In the genomic region with DNA sequence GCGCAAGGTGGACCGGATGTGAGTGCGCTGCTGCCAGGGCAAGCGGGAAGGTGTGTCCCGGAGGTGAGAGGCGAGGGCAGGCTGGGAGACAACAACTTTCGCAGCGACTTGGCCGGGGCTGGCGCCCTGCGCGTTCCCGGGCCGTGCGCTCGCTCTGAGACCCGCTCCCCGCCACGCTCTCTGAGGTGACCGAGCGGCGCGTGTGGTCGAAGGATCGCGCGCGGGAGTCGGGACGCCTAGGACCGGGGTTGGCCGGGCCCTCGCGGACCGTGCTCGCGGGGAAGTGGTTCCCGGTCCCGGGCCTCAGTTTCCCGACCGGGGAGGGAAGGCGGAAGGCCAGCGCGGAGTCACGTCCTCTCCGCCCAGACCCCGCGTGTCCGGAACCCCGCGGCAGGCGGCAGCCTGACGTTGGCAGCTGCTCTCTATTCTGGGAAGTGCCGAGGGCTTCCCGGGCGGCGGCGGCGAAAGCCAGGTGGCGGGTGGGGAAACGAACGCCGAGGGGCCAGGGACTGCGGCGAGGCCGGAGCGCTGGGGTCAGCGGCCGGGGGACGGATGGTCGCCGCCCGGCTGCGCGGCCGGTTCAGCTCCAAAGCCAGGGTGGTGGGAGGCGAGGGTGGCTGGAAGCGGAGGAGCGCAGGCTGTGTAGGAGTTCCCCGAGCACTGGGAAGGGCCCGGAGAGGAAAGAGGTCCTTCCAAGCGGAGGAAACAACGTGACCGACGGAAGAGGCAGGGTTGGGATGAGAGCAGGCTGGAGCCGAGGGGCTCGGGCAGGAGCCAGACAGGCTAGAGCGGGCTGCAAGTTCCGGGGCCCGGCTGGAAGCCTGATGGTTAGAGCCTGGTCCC, we compare ENCODE assay signal across 8 cellular contexts. TPM values are rescaled to one million over a fixed set of nuclear protein-coding genes. Genes with fewer than 3 reads are reported as not detected.
DNase-seq lines count a peak whose midpoint lies in the region; ATAC-seq and TF ChIP-seq lines count a peak whose summit lies in the region.

No MANE protein-coding gene starts in this region.

- peak; percentile 25 to 43 for DNase-seq in activated CD4-positive, alpha-beta T cell treated with anti-CD3 and anti-CD28 coated beads for 4 hours
- no peak for DNase-seq in activated CD4-positive, alpha-beta T cell treated with anti-CD3 and anti-CD28 coated beads, Interleukin-2, amount 50 U/mL, for 4 hours
- peak; percentile 40 for DNase-seq in cerebellar cortex (ENCODE audit: low spot score)
- DNase-seq in left lung = peak; percentile 63 to 87
- peak; percentile 5 to 55 for DNase-seq in stimulated activated effector memory CD8-positive, alpha-beta T cell treated with anti-CD3 and anti-CD28 coated beads, Interleukin-12 subunit alpha, Interleukin-12 subunit beta, amount 100 ng/mL, for 72 hours (ENCODE audit: low spot score in 2 of 2)
- DNase-seq in NCI-H1694 treated with DMSO at 0.1 percent for 48 hours (lab: John Stamatoyannopoulos, UW) = no peak

- H3K9me3 Mint-ChIP-seq in stimulated activated effector memory CD8-positive, alpha-beta T cell treated with anti-CD3 and anti-CD28 coated beads, Interleukin-12 subunit alpha, Interleukin-12 subunit beta, amount 100 ng/mL, for 72 hours = no peaks in the 10 kb centered on the region

- H3K4me3 ChIP-seq in left lung = peak overlapping the region; percentile 71 to 75

- H3K9me3 ChIP-seq in left lung = no peaks in the 10 kb centered on the region

- H3K27me3 ChIP-seq in left lung = peaks cover 0 to 54% of the 10 kb centered on the region in 2 donors

- no peaks in the 10 kb centered on the region for H3K36me3 Mint-ChIP-seq in stimulated activated effector memory CD8-positive, alpha-beta T cell treated with anti-CD3 and anti-CD28 coated beads, Interleukin-12 subunit alpha, Interleukin-12 subunit beta, amount 100 ng/mL, for 72 hours

- peak overlapping the region; percentile 79 to 86 for H3K27ac ChIP-seq in left lung

- H3K27ac Mint-ChIP-seq in stimulated activated effector memory CD8-positive, alpha-beta T cell treated with anti-CD3 and anti-CD28 coated beads, Interleukin-12 subunit alpha, Interleukin-12 subunit beta, amount 100 ng/mL, for 72 hours = no peak overlapping the region

- intact Hi-C loops in left lung (cut with DNase I) = no loop called here

- peaks cover 9% of the 10 kb centered on the region for H3K4me1 Mint-ChIP-seq in stimulated activated effector memory CD8-positive, alpha-beta T cell treated with anti-CD3 and anti-CD28 coated beads, Interleukin-12 subunit alpha, Interleukin-12 subunit beta, amount 100 ng/mL, for 72 hours

- H3K36me3 ChIP-seq in left lung = no peaks in the 10 kb centered on the region

- peak overlapping the region; percentile 76 for H3K4me3 Mint-ChIP-seq in stimulated activated effector memory CD8-positive, alpha-beta T cell treated with anti-CD3 and anti-CD28 coated beads, Interleukin-12 subunit alpha, Interleukin-12 subunit beta, amount 100 ng/mL, for 72 hours

- TF ChIP-seq CTCF in left lung (IDR thresholded peaks at IDR 0.05) = no peak

- peaks cover 0 to 27% of the 10 kb centered on the region in 2 donors for H3K4me1 ChIP-seq in left lung

- ATAC-seq in HG03432 (IDR thresholded peaks at IDR 0.05; ENCODE audit: unreplicated experiment) (peak; percentile 45), SK-N-SH treated with all-trans-retinoic acid at 6 μM for 48 hours (peak; percentile 41), left lung (peak; percentile 58)
- peak; percentile 71 for ATAC-seq in stimulated activated effector memory CD8-positive, alpha-beta T cell treated with anti-CD3 and anti-CD28 coated beads, Interleukin-12 subunit alpha, Interleukin-12 subunit beta, amount 100 ng/mL, for 72 hours

TF ChIP-seq in SK-N-SH treated with all-trans-retinoic acid at 6 μM for 48 hours, 23 proteins besides CTCF, POLR2A, EP300 and RAD21:
- TF ChIP-seq ZFP3 (CRISPR knock-in tag; IDR thresholded peaks at IDR 0.05) (peak; percentile 97), ZNF565 (CRISPR knock-in tag; conservative IDR thresholded peaks at IDR 0.05; ENCODE audit: low read depth) (no peak)

RNA-seq across cellular contexts. Expression of gene IGF2BP2, which starts 1.0 kb away (rescaled TPM):
- total RNA-seq in left lung = 10 to 100 TPM; 16.8 to 17.6 TPM

Comparison
In these comparisons a context has a peak if more than half of its experiments do, and no peak if none do; other contexts are left out.
1. DNase-seq: peak in activated CD4-positive, alpha-beta T cell treated with anti-CD3 and anti-CD28 coated beads for 4 hours (2 of 2), cerebellar cortex (single experiment), left lung (2 of 2) and stimulated activated effector memory CD8-positive, alpha-beta T cell treated with anti-CD3 and anti-CD28 coated beads, Interleukin-12 subunit alpha, Interleukin-12 subunit beta, amount 100 ng/mL, for 72 hours (2 of 2); none in activated CD4-positive, alpha-beta T cell treated with anti-CD3 and anti-CD28 coated beads, Interleukin-2, amount 50 U/mL, for 4 hours (0 of 2) and NCI-H1694 treated with DMSO at 0.1 percent for 48 hours (single experiment).
2. Peak in every context shown above with its lines, with median percentiles within 50 percentile points of each other: ATAC-seq.